ENCODE assay signal across 21 cellular contexts in the genomic region with DNA sequence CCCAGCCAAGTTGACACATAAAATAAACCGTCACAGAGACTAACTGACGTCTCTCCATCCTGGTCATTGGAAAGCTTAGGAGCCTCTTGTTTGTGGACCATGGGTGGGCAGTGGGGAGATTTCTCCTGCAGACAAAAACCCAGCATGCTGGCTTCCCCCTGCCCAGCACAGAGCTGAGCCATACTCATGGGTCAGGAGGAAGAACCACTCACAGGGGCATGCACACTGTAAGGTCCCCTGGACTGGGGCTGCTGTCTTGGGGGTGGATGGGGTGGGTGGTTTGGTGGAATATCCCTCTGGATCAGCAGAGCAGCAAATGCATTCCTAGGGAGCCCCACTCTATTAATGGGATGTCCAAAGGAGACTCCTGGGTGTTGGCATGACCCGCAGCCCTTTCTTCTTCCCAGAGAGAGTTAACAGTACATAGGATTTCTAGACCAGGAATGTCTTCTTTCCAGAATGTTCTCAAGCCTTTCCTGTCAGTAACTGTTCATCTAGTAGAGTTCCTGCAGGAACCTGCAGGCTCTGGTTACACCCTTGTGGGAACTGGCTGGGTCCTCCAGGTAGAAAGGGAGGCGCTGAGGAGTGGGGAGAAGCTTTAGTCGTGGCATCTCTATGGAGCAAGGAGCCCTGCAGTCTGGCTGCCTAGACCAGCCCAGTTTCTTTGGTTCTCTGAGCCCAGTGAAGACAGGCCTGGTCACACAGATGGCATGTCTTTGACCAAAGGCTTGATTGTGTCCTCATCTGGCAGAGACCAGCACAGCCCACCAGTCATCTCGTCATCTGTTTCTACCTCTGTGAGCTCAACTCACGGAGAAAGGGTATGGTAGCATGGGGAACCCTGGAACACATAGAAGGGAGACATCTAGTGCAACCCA.
"Had no signal": no experiment of that assay in that cellular context is flagged by ENCODE, and none has a peak within 500 bp of the region (broad histone marks: within the 10 kb centered on the region; RNA-seq: fewer than 3 reads in every experiment).

No MANE protein-coding gene starts in this region.

- H3K4me1 Mint-ChIP-seq: activated CD4-positive, alpha-beta T cell treated with anti-CD3 and anti-CD28 coated beads for 36 hours; activated naive CD4-positive, alpha-beta T cell treated with anti-CD3 and anti-CD28 coated beads, Interleukin-2, amount 50 U/mL, for 24 hours; WTC11 had no signal

- H3K9me3 ChIP-seq: ascending aorta, prostate gland, stomach, thoracic aorta had no signal

- H3K27ac Mint-ChIP-seq: activated CD4-positive, alpha-beta memory T cell treated with anti-CD3 and anti-CD28 coated beads, Interleukin-2, amount 10 ng/mL, durations not matched to agents 7 days and 5 days; activated CD4-positive, alpha-beta T cell treated with anti-CD3 and anti-CD28 coated beads for 36 hours; activated naive CD4-positive, alpha-beta T cell treated with anti-CD3 and anti-CD28 coated beads, Interleukin-2, amount 50 U/mL, for 24 hours; dendritic cell treated with granulocyte-macrophage colony-stimulating factor and Interleukin-4, amounts not matched to agents 40 ng/mL and 50 ng/mL, for 4 days; WTC11 had no signal

- H3K36me3 ChIP-seq: ascending aorta, prostate gland, stomach, thoracic aorta had no signal

- ATAC-seq: right cardiac atrium, WTC11 had no signal

- H3K4me1 ChIP-seq: ascending aorta, foreskin keratinocyte had no signal

- H3K27me3 Mint-ChIP-seq: activated CD4-positive, alpha-beta memory T cell treated with anti-CD3 and anti-CD28 coated beads, Interleukin-2, amount 10 ng/mL, durations not matched to agents 7 days and 5 days; dendritic cell treated with granulocyte-macrophage colony-stimulating factor and Interleukin-4, amounts not matched to agents 40 ng/mL and 50 ng/mL, for 4 days had no signal

- H3K36me3 Mint-ChIP-seq: activated naive CD4-positive, alpha-beta T cell treated with anti-CD3 and anti-CD28 coated beads, Interleukin-2, amount 50 U/mL, for 24 hours; WTC11 had no signal

- H3K4me3 ChIP-seq: ascending aorta, prostate gland, skin epidermis, stomach, thoracic aorta had no signal

- H3K4me3 Mint-ChIP-seq: activated CD4-positive, alpha-beta memory T cell treated with anti-CD3 and anti-CD28 coated beads, Interleukin-2, amount 10 ng/mL, durations not matched to agents 7 days and 5 days; activated CD4-positive, alpha-beta T cell treated with anti-CD3 and anti-CD28 coated beads for 36 hours; activated naive CD4-positive, alpha-beta T cell treated with anti-CD3 and anti-CD28 coated beads, Interleukin-2, amount 50 U/mL, for 24 hours; dendritic cell treated with granulocyte-macrophage colony-stimulating factor and Interleukin-4, amounts not matched to agents 40 ng/mL and 50 ng/mL, for 4 days; WTC11 had no signal

- FAIRE-seq: keratinocyte had no signal

- H3K9me3 Mint-ChIP-seq: activated CD4-positive, alpha-beta memory T cell treated with anti-CD3 and anti-CD28 coated beads, Interleukin-2, amount 10 ng/mL, durations not matched to agents 7 days and 5 days; activated naive CD4-positive, alpha-beta T cell treated with anti-CD3 and anti-CD28 coated beads, Interleukin-2, amount 50 U/mL, for 24 hours; dendritic cell treated with granulocyte-macrophage colony-stimulating factor and Interleukin-4, amounts not matched to agents 40 ng/mL and 50 ng/mL, for 4 days; WTC11 had no signal

- H3K27ac ChIP-seq: ascending aorta, foreskin keratinocyte, skin epidermis, stomach, thoracic aorta had no signal

- DNase-seq: activated CD4-positive, alpha-beta T cell treated with anti-CD3 and anti-CD28 coated beads for 36 hours; activated CD8-positive, alpha-beta memory T cell treated with anti-CD3 and anti-CD28 coated beads, Interleukin-2, amount 50 U/mL, for 48 hours; activated effector memory CD4-positive, alpha-beta T cell treated with anti-CD3 and anti-CD28 coated beads, Interleukin-2, amount 50 U/mL, for 16 hours; activated T-cell treated with anti-CD3 and anti-CD28 coated beads, Interleukin-2, amount 50 U/mL, for 48 hours; effector memory CD4-positive, alpha-beta T cell; glutamatergic neuron; hypothalamus; right cardiac atrium; stimulated activated CD4-positive, alpha-beta T cell treated with anti-CD3 and anti-CD28 coated beads, Interleukin-15, amount 100 ng/mL, for 24 hours; stimulated activated CD4-positive, alpha-beta T cell treated with anti-CD3 and anti-CD28 coated beads, Interleukin-2, amount 100 ng/mL, for 48 hours; stomach had no signal

- H3K27me3 ChIP-seq: ascending aorta, foreskin keratinocyte, stomach had no signal
